In the genomic region with DNA sequence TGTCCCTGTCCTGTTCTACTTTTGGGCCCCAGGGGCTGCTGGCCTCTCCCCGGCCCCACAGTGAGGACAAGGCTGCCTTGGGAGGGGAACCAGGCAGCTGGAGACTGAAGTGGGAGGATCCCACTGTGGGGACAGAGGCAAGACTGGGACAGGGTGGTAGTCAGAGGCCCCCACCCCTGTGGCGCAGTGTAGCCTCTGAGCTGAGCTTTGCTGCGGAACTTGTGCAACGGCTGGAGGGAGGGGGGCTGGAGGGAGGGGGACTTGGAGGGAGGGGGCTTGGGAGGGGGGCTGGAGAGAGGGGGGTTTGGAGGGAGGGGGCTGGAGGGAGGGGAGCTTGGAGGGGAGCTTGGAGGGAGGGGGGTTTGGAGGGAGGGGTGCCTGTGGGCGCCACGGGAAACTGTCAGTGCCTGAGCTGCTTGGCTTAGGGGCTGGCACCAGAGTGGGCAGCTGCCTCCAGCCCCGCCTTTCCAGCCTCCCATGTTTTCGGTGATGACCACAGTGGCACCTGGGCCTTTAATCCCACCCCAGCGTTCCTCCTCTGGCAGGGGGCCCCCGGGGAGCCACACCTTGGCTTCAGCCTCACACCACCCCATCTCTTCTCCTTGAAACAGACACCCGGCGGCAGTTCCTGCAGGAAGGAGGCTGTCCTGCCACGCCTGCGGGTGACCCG, we compare ENCODE assay signal across 1 cellular context.
TF ChIP-seq lines count a peak whose summit lies in the region.

No MANE protein-coding gene starts in this region.

TF ChIP-seq in H1, 55 proteins besides CTCF, POLR2A, EP300 and RAD21:
- no peak for TF ChIP-seq CHD2 (IDR thresholded peaks at IDR 0.05; ENCODE audit: low read length)
- TF ChIP-seq JUND (IDR thresholded peaks at IDR 0.05; ENCODE audit: low read length) = no peak
- TF ChIP-seq TEAD4 (IDR thresholded peaks at IDR 0.05; ENCODE audit: low read depth, low read length) = no peak
- TF ChIP-seq POLR2AphosphoS5 (IDR thresholded peaks at IDR 0.05; ENCODE audit: low read depth, low read length) = no peak
- no peak for TF ChIP-seq BCL11A (IDR thresholded peaks at IDR 0.05; ENCODE audit: low read depth in 2 of 2, low read length in 2 of 2)
- no peak for TF ChIP-seq RNF2 (IDR thresholded peaks at IDR 0.05; ENCODE audit: borderline replicate concordance, low read depth, low read length, missing control alignments, poor library complexity, severe bottlenecking)
- TF ChIP-seq SP4 (IDR thresholded peaks at IDR 0.05; ENCODE audit: low read length) = no peak
- no peak for TF ChIP-seq ZNF274 (IDR thresholded peaks at IDR 0.05; ENCODE audit: borderline replicate concordance, extremely low read depth, low read length)
- no peak for TF ChIP-seq SAP30 (IDR thresholded peaks at IDR 0.05; ENCODE audit: insufficient read depth, insufficient replicate concordance, low read length)
- no peak for TF ChIP-seq CHD1 (IDR thresholded peaks at IDR 0.05; ENCODE audit: low read depth, low read length)
- no peak for TF ChIP-seq POU5F1 (IDR thresholded peaks at IDR 0.05; ENCODE audit: low read depth, low read length)
- TF ChIP-seq SIN3A (conservative IDR thresholded peaks at IDR 0.05 in 1 of 2, IDR thresholded peaks at IDR 0.05 in 1 of 2; ENCODE audit: low read depth in 1 of 2, low read length in 2 of 2) = no peak
- TF ChIP-seq SUZ12 (IDR thresholded peaks at IDR 0.05; ENCODE audit: low read length) = no peak
TF ChIP-seq in H1: peak in this region for 0.
